ENCODE assay signal across 7 cellular contexts in the genomic region with DNA sequence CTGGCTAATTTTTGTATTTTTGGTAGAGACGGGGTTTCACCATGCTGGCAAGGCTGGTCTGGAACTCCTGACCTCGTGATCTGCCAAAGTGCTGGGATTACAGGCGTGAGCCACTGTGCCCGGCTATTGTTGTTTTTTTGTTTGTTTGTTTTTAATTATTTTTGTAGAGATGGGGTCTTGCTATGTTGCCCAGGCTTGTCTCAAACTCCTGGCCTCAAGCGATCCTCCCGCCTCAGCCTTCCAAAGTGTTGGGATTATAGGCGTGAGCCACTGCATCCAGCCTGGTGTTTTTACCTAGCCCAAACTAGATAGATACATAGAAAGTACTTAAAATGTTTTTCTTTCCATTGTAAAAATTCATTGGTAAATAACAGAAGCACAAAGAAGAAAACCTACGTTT. TPM values are rescaled to one million over a fixed set of nuclear protein-coding genes. Genes with fewer than 3 reads are reported as not detected.
A peak's percentile ranks its signal among the peaks of the same experiment; 100 is the strongest.
DNase-seq lines count a peak whose midpoint lies in the region; ATAC-seq and TF ChIP-seq lines count a peak whose summit lies in the region.
"Not testable (repeated sequence)": the region's sequence is repeated elsewhere in the genome, so short reads cannot be mapped to it uniquely, and the experiment has no call there.

No MANE protein-coding gene starts in this region.

- H3K9me3 ChIP-seq in GM23248 (ENCODE audit: low read depth); cardiac muscle cell (ENCODE audit: low read depth); stomach: not testable (repeated sequence)

- not testable (repeated sequence) for H3K9me2 ChIP-seq in GM23248 (ENCODE audit: insufficient read depth)

- H3K36me3 ChIP-seq in GM23248 (ENCODE audit: low read depth) = peaks cover 72% of the 10 kb centered on the region
- peaks cover 74% of the 10 kb centered on the region for H3K36me3 ChIP-seq in cardiac muscle cell
- H3K36me3 ChIP-seq in stomach = peaks cover 63 to 89% (median 84%) of the 10 kb centered on the region in 4 donors

- H3K27me3 ChIP-seq in GM23248 (replicated peaks; ENCODE audit: insufficient read depth); cardiac muscle cell; stomach: not testable (repeated sequence)

- CTCF ChIA-PET in WTC11 (lab: Charles Lee) = interaction anchor here (0.8 to 1.7 kb wide), 2 partner anchors 9 to 11 kb away, joined by 3 to 8 read pairs; no protein-coding TSS in a partner anchor

- H3K9me3 Mint-ChIP-seq in WTC11; activated naive CD8-positive, alpha-beta T cell treated with anti-CD3 and anti-CD28 coated beads, Interleukin-2, amount 50 U/mL, for 24 hours; effector memory CD8-positive, alpha-beta T cell; progenitor cell of endocrine pancreas (ENCODE audit: low read depth): not testable (repeated sequence)

- TF ChIP-seq CTCF in WTC11 (IDR thresholded peaks at IDR 0.05); cardiac muscle cell (IDR thresholded peaks at IDR 0.05; ENCODE audit: low read depth, low read length); progenitor cell of endocrine pancreas (IDR thresholded peaks at IDR 0.05; ENCODE audit: unreplicated experiment); stomach (IDR thresholded peaks at IDR 0.05): not testable (repeated sequence)

- 84 to 87% methylated on average over 8 of the region's 8 CpGs for WGBS in GM23248 (ENCODE audit: low coverage in 1 of 2, low lambda C conversion rate in 2 of 2, missing lambda C conversion rate in 2 of 2), 2 experiments
- WGBS in stomach, 5 donors = 79 to 89% (median 84%) methylated on average over 8 of the region's 8 CpGs

- not testable (repeated sequence) for H3K4me3 ChIP-seq in GM23248, cardiac muscle cell, stomach

- TF ChIP-seq EP300 in stomach (IDR thresholded peaks at IDR 0.05) = not testable (repeated sequence)

- H3K36me3 Mint-ChIP-seq in WTC11 = peaks cover 84% of the 10 kb centered on the region
- peaks cover 75% of the 10 kb centered on the region for H3K36me3 Mint-ChIP-seq in activated naive CD8-positive, alpha-beta T cell treated with anti-CD3 and anti-CD28 coated beads, Interleukin-2, amount 50 U/mL, for 24 hours (ENCODE audit: low read depth)
- peaks cover 97% of the 10 kb centered on the region for H3K36me3 Mint-ChIP-seq in effector memory CD8-positive, alpha-beta T cell (ENCODE audit: insufficient read depth)
- peaks cover 33% of the 10 kb centered on the region for H3K36me3 Mint-ChIP-seq in progenitor cell of endocrine pancreas (ENCODE audit: insufficient read depth)

- H3K79me2 ChIP-seq in GM23248 (ENCODE audit: insufficient read depth) = peaks cover 91% of the 10 kb centered on the region

- not testable (repeated sequence) for H4K20me1 ChIP-seq in GM23248 (ENCODE audit: insufficient read depth)

- POLR2A ChIA-PET in WTC11 (lab: Charles Lee) = not testable (repeated sequence)

- not testable (repeated sequence) for H3K27me3 Mint-ChIP-seq in WTC11 (ENCODE audit: low read depth); activated naive CD8-positive, alpha-beta T cell treated with anti-CD3 and anti-CD28 coated beads, Interleukin-2, amount 50 U/mL, for 24 hours; effector memory CD8-positive, alpha-beta T cell; progenitor cell of endocrine pancreas

- ATAC-seq in WTC11; activated naive CD8-positive, alpha-beta T cell treated with anti-CD3 and anti-CD28 coated beads, Interleukin-2, amount 50 U/mL, for 24 hours; effector memory CD8-positive, alpha-beta T cell (replicated peaks): not testable (repeated sequence)

- not testable (repeated sequence) for TF ChIP-seq POLR2A in stomach (IDR thresholded peaks at IDR 0.05)

- intact Hi-C loops in stomach (cut with DNase I; ENCODE audit: low total_unique reads) = not testable (repeated sequence)

- H3K9ac ChIP-seq in GM23248 = not testable (repeated sequence)

- H3K4me1 Mint-ChIP-seq in WTC11 = peaks cover 49% of the 10 kb centered on the region
- H3K4me1 Mint-ChIP-seq in activated naive CD8-positive, alpha-beta T cell treated with anti-CD3 and anti-CD28 coated beads, Interleukin-2, amount 50 U/mL, for 24 hours = peaks cover 62% of the 10 kb centered on the region
- H3K4me1 Mint-ChIP-seq in effector memory CD8-positive, alpha-beta T cell (ENCODE audit: low read depth in 2 of 2) = peaks cover 19 to 51% of the 10 kb centered on the region in 2 donors
- H3K4me1 Mint-ChIP-seq in progenitor cell of endocrine pancreas (ENCODE audit: low read depth) = peaks cover 49% of the 10 kb centered on the region

- H3K4me2 ChIP-seq in GM23248 (ENCODE audit: unreplicated experiment) = not testable (repeated sequence)

- H2AFZ ChIP-seq in GM23248 = not testable (repeated sequence)

- in situ Hi-C loops in GM23248 (cut with MboI) = not testable (repeated sequence)

- peak overlapping the region; percentile 63 for H3K27ac Mint-ChIP-seq in WTC11
- H3K27ac Mint-ChIP-seq in activated naive CD8-positive, alpha-beta T cell treated with anti-CD3 and anti-CD28 coated beads, Interleukin-2, amount 50 U/mL, for 24 hours = peak overlapping the region; percentile 29
- peak overlapping the region; percentile 44 to 83 for H3K27ac Mint-ChIP-seq in effector memory CD8-positive, alpha-beta T cell
- peak overlapping the region; percentile 33 for H3K27ac Mint-ChIP-seq in progenitor cell of endocrine pancreas

- peaks cover 76% of the 10 kb centered on the region for H3F3A ChIP-seq in GM23248 (ENCODE audit: insufficient read depth)

- not testable (repeated sequence) for H3K4me3 Mint-ChIP-seq in WTC11; activated naive CD8-positive, alpha-beta T cell treated with anti-CD3 and anti-CD28 coated beads, Interleukin-2, amount 50 U/mL, for 24 hours; effector memory CD8-positive, alpha-beta T cell; progenitor cell of endocrine pancreas (ENCODE audit: low read depth)

- not testable (repeated sequence) for DNase-seq in GM23248; WTC11 (ENCODE audit: low spot score); activated naive CD8-positive, alpha-beta T cell treated with anti-CD3 and anti-CD28 coated beads, Interleukin-2, amount 50 U/mL, for 24 hours; effector memory CD8-positive, alpha-beta T cell; cardiac muscle cell (ENCODE audit: low read depth in 1 of 2, low spot score in 1 of 2); progenitor cell of endocrine pancreas (ENCODE audit: low spot score, unreplicated experiment)
- DNase-seq in stomach = peak; percentile 18

- H3K4me1 ChIP-seq in GM23248 (ENCODE audit: insufficient read depth) = peaks cover 41% of the 10 kb centered on the region
- H3K4me1 ChIP-seq in cardiac muscle cell (ENCODE audit: low read depth) = peaks cover 36% of the 10 kb centered on the region
- H3K4me1 ChIP-seq in stomach = peaks cover 45 to 89% (median 64%) of the 10 kb centered on the region in 4 donors

- H3K27ac ChIP-seq in GM23248 = 0 out of 2 replicates have a peak overlapping the region, but pooled peaks have one; percentile 3
- H3K27ac ChIP-seq in cardiac muscle cell = peak overlapping the region; percentile 100
- H3K27ac ChIP-seq in stomach = not testable (repeated sequence)

TF ChIP-seq in WTC11, 78 proteins besides CTCF, POLR2A, EP300 and RAD21:
- TF ChIP-seq ZNF121 (CRISPR knock-in tag; IDR thresholded peaks at IDR 0.05) = peak; percentile 88

RNA-seq across cellular contexts. Expression of gene VDAC2, which starts 10.9 kb away (rescaled TPM):
- total RNA-seq in GM23248 (2014; rRNA removed; shearing (Covaris generic)) = 145 and 147 TPM in 2 replicates
- polyA plus RNA-seq in GM23248 (2016; fragmentation: Nextera tagmentation; extraction: Ambion mirVana) (259 and 268 TPM in 2 replicates), cardiac muscle cell (363 and 376 TPM in 2 replicates), stomach (100 to 1,000 TPM; 140 to 202 (median 168) TPM)
- total RNA-seq in WTC11 (2021) (283 to 284 TPM (median 283 TPM) in 3 replicates), cardiac muscle cell (178 and 237 TPM in 2 replicates), progenitor cell of endocrine pancreas (142 and 154 TPM in 2 replicates), stomach (100 to 1,000 TPM in 3 of 5 donors, 10 to 100 TPM in 2; 44.3 to 149 (median 128) TPM)

RNA-seq across cellular contexts. Expression of gene COMTD1, which starts 14.3 kb away (rescaled TPM):
- total RNA-seq in GM23248 (2014; rRNA removed; shearing (Covaris generic)) = 12.6 and 38.3 TPM in 2 replicates
- polyA plus RNA-seq in GM23248 (2016; fragmentation: Nextera tagmentation; extraction: Ambion mirVana) (8.8 and 9.3 TPM in 2 replicates), cardiac muscle cell (42.0 and 43.1 TPM in 2 replicates), stomach (100 to 1,000 TPM; 119 to 173 (median 137) TPM)
- total RNA-seq in WTC11 (2021) (46.3 to 49.5 TPM (median 47.8 TPM) in 3 replicates), cardiac muscle cell (40.7 and 66.1 TPM in 2 replicates), progenitor cell of endocrine pancreas (18.4 and 19.9 TPM in 2 replicates), stomach (100 to 1,000 TPM in 2 of 5 donors, 10 to 100 TPM in 3; 15.4 to 446 (median 71.4) TPM)
